15 cellular contexts compared by ENCODE assay signal in genomic region chr3:195903950-195904290, GRCh38. TPM values are rescaled to one million over a fixed set of nuclear protein-coding genes. Genes with fewer than 3 reads are reported as not detected.
DNase-seq lines count a peak whose midpoint lies in the region; ATAC-seq, FAIRE-seq and TF ChIP-seq lines count a peak whose summit lies in the region.
"Had no signal": no experiment of that assay in that cellular context is flagged by ENCODE, and none has a peak within 500 bp of the region (broad histone marks: within the 10 kb centered on the region; RNA-seq: fewer than 3 reads in every experiment).

No MANE protein-coding gene starts in this region.

- no peak overlapping the region for H2AFZ ChIP-seq in OCI-LY3 (ENCODE audit: low read depth, low read length)
- H2AFZ ChIP-seq: parathyroid adenoma had no signal

- no peaks in the 10 kb centered on the region for H3K27me3 Mint-ChIP-seq in activated naive CD8-positive, alpha-beta T cell
- no peaks in the 10 kb centered on the region for H3K27me3 Mint-ChIP-seq in activated naive CD8-positive, alpha-beta T cell treated with anti-CD3 and anti-CD28 coated beads for 36 hours
- H3K27me3 Mint-ChIP-seq: stimulated activated naive CD8-positive, alpha-beta T cell treated with anti-CD3 and anti-CD28 coated beads, Interleukin-15, amount 100 ng/mL, for 72 hours had no signal

- peaks cover 48% of the 10 kb centered on the region for H3K4me1 ChIP-seq in OCI-LY3 (ENCODE audit: low read length)
- H3K4me1 ChIP-seq in left lung, result peaks cover 25 to 94% of the 10 kb centered on the region in 2 donors
- H3K4me1 ChIP-seq in aorta (ENCODE audit: control insufficient read depth in 1 of 2, insufficient read depth in 2 of 2, low read length in 2 of 2), result no peaks in the 10 kb centered on the region
- H3K4me1 ChIP-seq: parathyroid adenoma had no signal

- H3K27ac ChIP-seq in OCI-LY3 (ENCODE audit: low read length) (no peak overlapping the region), left lung (peak overlapping the region; percentile 14 to 88), aorta (ENCODE audit: low read depth in 1 of 2, low read length in 2 of 2) (no peak overlapping the region)
- H3K27ac ChIP-seq: cardiac muscle cell, parathyroid adenoma had no signal

- H3K79me2 ChIP-seq in OCI-LY3 (ENCODE audit: low read length), result peaks cover 87% of the 10 kb centered on the region
- H3K79me2 ChIP-seq: parathyroid adenoma had no signal

- H3K4me2 ChIP-seq in OCI-LY3 (ENCODE audit: low read length), result peak overlapping the region; percentile 61
- H3K4me2 ChIP-seq: smooth muscle cell had no signal

- no peak for DNase-seq in activated naive CD8-positive, alpha-beta T cell treated with anti-CD3 and anti-CD28 coated beads for 36 hours
- DNase-seq in left lung (no peak), aorta (peak; percentile 30 to 40), CD1c-positive myeloid dendritic cell (ENCODE audit: extremely low spot score) (no peak), RCC 7860 (ENCODE audit: low spot score) (no peak)
- DNase-seq: activated naive CD4-positive, alpha-beta T cell treated with anti-CD3 and anti-CD28 coated beads for 36 hours; NCI-H1436 treated with DMSO at 0.1 percent for 48 hours; NK-92 treated with Interleukin-12 subunit alpha and Interleukin-12 subunit beta, amount 100 ng/mL, for 24 hours; stimulated activated naive CD8-positive, alpha-beta T cell treated with anti-CD3 and anti-CD28 coated beads, Interleukin-15, amount 100 ng/mL, for 72 hours had no signal

- ATAC-seq in left lung, result no peak
- ATAC-seq in aorta (ENCODE audit: low FRiP score), result no peak
- ATAC-seq in HG03139 (IDR thresholded peaks at IDR 0.05; ENCODE audit: unreplicated experiment), result no peak
- ATAC-seq: stimulated activated naive CD8-positive, alpha-beta T cell treated with anti-CD3 and anti-CD28 coated beads, Interleukin-15, amount 100 ng/mL, for 72 hours had no signal

- TF ChIP-seq CTCF in OCI-LY3 (IDR thresholded peaks at IDR 0.05; ENCODE audit: low read depth, low read length) (no peak), left lung (IDR thresholded peaks at IDR 0.05) (no peak)

- H3K9me3 ChIP-seq in OCI-LY3 (ENCODE audit: insufficient read depth, low read length), result no peaks in the 10 kb centered on the region
- no peaks in the 10 kb centered on the region for H3K9me3 ChIP-seq in left lung
- no peaks in the 10 kb centered on the region for H3K9me3 ChIP-seq in aorta (ENCODE audit: control insufficient read depth, low read length)

- no peak overlapping the region for H3K4me3 Mint-ChIP-seq in activated naive CD8-positive, alpha-beta T cell
- no peak overlapping the region for H3K4me3 Mint-ChIP-seq in activated naive CD8-positive, alpha-beta T cell treated with anti-CD3 and anti-CD28 coated beads for 36 hours
- H3K4me3 Mint-ChIP-seq: activated naive CD4-positive, alpha-beta T cell treated with anti-CD3 and anti-CD28 coated beads for 36 hours; stimulated activated naive CD8-positive, alpha-beta T cell treated with anti-CD3 and anti-CD28 coated beads, Interleukin-15, amount 100 ng/mL, for 72 hours had no signal

- no peak for FAIRE-seq in RCC 7860 (lab: Jason Lieb, UNC)

- H3K27me3 ChIP-seq in OCI-LY3 (ENCODE audit: low read depth, low read length) (no peaks in the 10 kb centered on the region), left lung (no peaks in the 10 kb centered on the region), aorta (ENCODE audit: control insufficient read depth in 1 of 2, insufficient read depth in 2 of 2, low read length in 1 of 2) (no peaks in the 10 kb centered on the region)
- H3K27me3 ChIP-seq: cardiac muscle cell had no signal

- intact Hi-C loops in left lung (cut with DNase I) (no loop called here), aorta (cut with DNase I) (no loop called here)

- H3K36me3 ChIP-seq in OCI-LY3 (replicated peaks; ENCODE audit: low read depth, low read length) (peaks cover 7% of the 10 kb centered on the region), left lung (no peaks in the 10 kb centered on the region), aorta (ENCODE audit: control insufficient read depth in 1 of 2, insufficient read depth in 2 of 2, low read length in 1 of 2) (no peaks in the 10 kb centered on the region)
- H3K36me3 ChIP-seq: cardiac muscle cell had no signal

- peak overlapping the region; percentile 72 for H3K27ac Mint-ChIP-seq in activated naive CD8-positive, alpha-beta T cell
- H3K27ac Mint-ChIP-seq in activated naive CD8-positive, alpha-beta T cell treated with anti-CD3 and anti-CD28 coated beads for 36 hours, result no peak overlapping the region
- H3K27ac Mint-ChIP-seq: activated naive CD4-positive, alpha-beta T cell treated with anti-CD3 and anti-CD28 coated beads for 36 hours; stimulated activated naive CD8-positive, alpha-beta T cell treated with anti-CD3 and anti-CD28 coated beads, Interleukin-15, amount 100 ng/mL, for 72 hours had no signal

- H3K36me3 Mint-ChIP-seq in activated naive CD8-positive, alpha-beta T cell, result peaks cover 3% of the 10 kb centered on the region
- H3K36me3 Mint-ChIP-seq in activated naive CD8-positive, alpha-beta T cell treated with anti-CD3 and anti-CD28 coated beads for 36 hours, result peaks cover 19% of the 10 kb centered on the region

- H3K4me1 Mint-ChIP-seq in activated naive CD8-positive, alpha-beta T cell (ENCODE audit: low read depth), result peaks cover 77% of the 10 kb centered on the region
- peaks cover 69% of the 10 kb centered on the region for H3K4me1 Mint-ChIP-seq in activated naive CD8-positive, alpha-beta T cell treated with anti-CD3 and anti-CD28 coated beads for 36 hours

- H4K20me1 ChIP-seq in OCI-LY3 (ENCODE audit: insufficient read depth, low read length), result peaks cover 13% of the 10 kb centered on the region; the same call in 1 of the 2 replicates

- no peak overlapping the region for H3K9ac ChIP-seq in OCI-LY3 (ENCODE audit: low read length)
- H3K9ac ChIP-seq: parathyroid adenoma had no signal

- H3K9me3 Mint-ChIP-seq in activated naive CD8-positive, alpha-beta T cell (ENCODE audit: low read depth), result no peaks in the 10 kb centered on the region
- no peaks in the 10 kb centered on the region for H3K9me3 Mint-ChIP-seq in activated naive CD8-positive, alpha-beta T cell treated with anti-CD3 and anti-CD28 coated beads for 36 hours
- H3K9me3 Mint-ChIP-seq: activated naive CD4-positive, alpha-beta T cell treated with anti-CD3 and anti-CD28 coated beads for 36 hours; stimulated activated naive CD8-positive, alpha-beta T cell treated with anti-CD3 and anti-CD28 coated beads, Interleukin-15, amount 100 ng/mL, for 72 hours had no signal

- 80 to 82% methylated on average over 6 of the region's 6 CpGs for WGBS in aorta, 2 donors

- H3K4me3 ChIP-seq in OCI-LY3 (ENCODE audit: low read length) (peak overlapping the region; percentile 30; the same call in 1 of the 2 replicates), left lung (no peak overlapping the region), aorta (ENCODE audit: low read length in 2 of 2) (no peak overlapping the region)
- H3K4me3 ChIP-seq: cardiac muscle cell, smooth muscle cell had no signal

RNA-seq across cellular contexts. Expression of gene TNK2, which starts 4.4 kb away (rescaled TPM):
- 10 to 100 TPM; 34.6 to 35.1 TPM for total RNA-seq in activated naive CD8-positive, alpha-beta T cell treated with anti-CD3 and anti-CD28 coated beads for 36 hours
- total RNA-seq in left lung, result 10 to 100 TPM; 51.9 to 58.7 TPM
- total RNA-seq in aorta, result 10 to 100 TPM; 51.7 to 81.3 TPM
- polyA plus RNA-seq in aorta, result 100 to 1,000 TPM in 1 of 2 donors, 1 to 10 TPM in 1; 9.3 to 162 TPM

Comparison
In these comparisons a context has a peak if more than half of its experiments do, and no peak if none do; other contexts are left out.
1. DNase-seq: peak in aorta (2 of 2); none in activated naive CD8-positive, alpha-beta T cell treated with anti-CD3 and anti-CD28 coated beads for 36 hours (single experiment), left lung (0 of 2), CD1c-positive myeloid dendritic cell (single experiment) and RCC 7860 (single experiment).
2. H3K27ac ChIP-seq: peak in left lung (2 of 2); none in OCI-LY3 (single experiment) and aorta (0 of 2).